Comparison of ENCODE assay signal across 1 cellular context in genomic region chr10:5876181-5876768, GRCh38.
TF ChIP-seq lines count a peak whose summit lies in the region.

No MANE protein-coding gene starts in this region.

TF ChIP-seq in K562, 482 proteins besides CTCF, POLR2A, EP300 and RAD21:
- no peak for TF ChIP-seq OTX1 (CRISPR knock-in tag; IDR thresholded peaks at IDR 0.05)
- TF ChIP-seq NFE2 (IDR thresholded peaks at IDR 0.05; ENCODE audit: low read depth) = 0 out of 2 replicates have a peak, but pooled peaks have one; percentile 11
- peak; percentile 34; the same call in 1 of the 2 replicates for TF ChIP-seq ZNF316 (IDR thresholded peaks at IDR 0.05)
- 0 out of 2 replicates have a peak, but pooled peaks have one; percentile 6 for TF ChIP-seq C11orf30 (IDR thresholded peaks at IDR 0.05; ENCODE audit: low read depth)
TF ChIP-seq in K562: peak in this region for 3.
